Comparison of ENCODE assay signal across 8 cellular contexts in the genomic region with DNA sequence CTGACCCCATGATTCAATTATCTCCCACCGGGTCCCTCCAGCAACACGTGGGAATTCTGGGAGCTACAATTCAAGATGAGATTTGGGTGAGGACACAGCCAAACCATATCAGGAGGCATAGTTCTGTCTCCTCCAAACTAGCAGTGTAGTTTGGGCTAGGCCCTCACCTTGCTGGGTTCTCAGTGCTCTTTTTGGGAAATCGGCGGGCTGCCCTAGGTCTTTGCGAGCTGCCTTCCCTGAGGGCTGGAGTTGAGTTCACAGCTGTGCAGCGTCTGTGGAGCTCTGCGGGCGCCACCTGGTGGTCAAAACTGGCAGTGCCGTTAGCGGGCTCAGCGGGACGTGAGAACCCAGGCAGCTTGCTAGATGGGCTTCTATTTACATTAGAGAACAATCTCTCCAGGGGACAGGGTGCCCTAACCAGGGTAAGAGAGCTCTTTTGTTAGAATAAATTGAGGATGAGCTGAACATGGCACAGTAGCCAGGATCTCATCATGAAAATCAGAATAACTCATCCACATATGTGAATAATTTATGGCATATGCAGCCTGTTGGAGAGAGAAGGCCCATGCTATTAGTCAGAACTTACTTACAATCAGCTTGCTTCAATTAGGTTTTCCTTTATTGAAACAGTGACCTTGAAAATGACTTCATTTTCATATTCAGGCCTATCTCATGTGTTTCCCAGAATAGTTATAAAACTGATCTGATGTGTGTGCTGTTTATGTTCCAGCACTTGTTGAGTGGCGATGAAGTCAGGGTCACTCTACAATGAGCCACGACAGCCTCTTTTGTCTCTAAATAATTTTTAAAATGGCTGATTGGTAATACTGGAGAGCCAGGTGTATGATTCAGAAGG. TPM values are rescaled to one million over a fixed set of nuclear protein-coding genes. Genes with fewer than 3 reads are reported as not detected.
A peak's percentile ranks its signal among the peaks of the same experiment; 100 is the strongest.
DNase-seq lines count a peak whose midpoint lies in the region; ATAC-seq, FAIRE-seq and TF ChIP-seq lines count a peak whose summit lies in the region.

No MANE protein-coding gene starts in this region.

- TF ChIP-seq CTCF in VCaP (conservative IDR thresholded peaks at IDR 0.05): peak; percentile 99
- peak; percentile 83 for TF ChIP-seq CTCF in MCF 10A (IDR thresholded peaks at IDR 0.05; ENCODE audit: unreplicated experiment)
- peak; percentile 97 for TF ChIP-seq CTCF in kidney (IDR thresholded peaks at IDR 0.05; ENCODE audit: borderline replicate concordance, extremely low read depth, insufficient read depth)

- FAIRE-seq in kidney (lab: Jason Lieb, UNC): no peak

- H3K27ac ChIP-seq in VCaP: no peak overlapping the region
- no peak overlapping the region for H3K27ac ChIP-seq in kidney (ENCODE audit: low read depth in 2 of 2, low read length in 2 of 2)

- DNase-seq in AML-193 (lab: John Stamatoyannopoulos, UW) (peak; percentile 52 to 66), NCI-H2171 (lab: John Stamatoyannopoulos, UW) (peak; percentile 67), MCF 10A (ENCODE audit: unreplicated experiment) (peak; percentile 79), kidney (peak; percentile 91)
- peak; percentile 86 to 93 for DNase-seq in stimulated activated CD4-positive, alpha-beta T cell treated with anti-CD3 and anti-CD28 coated beads, Interleukin-1b, Interleukin-23, amount 100 ng/mL, for 4 hours (ENCODE audit: low read depth in 2 of 2)

- no peak overlapping the region for H3K4me3 ChIP-seq in kidney (ENCODE audit: low read length in 2 of 2)

- CTCF ChIA-PET in MCF 10A (lab: Yijun Ruan, JAX): interaction anchor here (0.5 to 5.2 kb wide), 79 partner anchors 9 to 1854 kb away, joined by 3 to 121 read pairs (median 4); partner anchors contain the start of gene TYMS

- H3K27ac Mint-ChIP-seq in MCF 10A (ENCODE audit: low read depth, unreplicated experiment): no peak overlapping the region

- H3K9me3 ChIP-seq in kidney (ENCODE audit: control insufficient read depth in 1 of 2, low read length in 2 of 2): no peaks in the 10 kb centered on the region

- intact Hi-C loops in MCF 10A (cut with micrococcal nuclease): loop anchor here (1.0 to 5.0 kb wide), 3 partner anchors 97 to 552 kb away; no protein-coding TSS in a partner anchor
- intact Hi-C loops in kidney (cut with DNase I): loop anchor here (10.0 kb wide), 1 partner anchor 215 kb away; no protein-coding TSS in a partner anchor

- peaks cover 3 to 4% of the 10 kb centered on the region in 2 donors for H3K4me1 ChIP-seq in kidney (ENCODE audit: control insufficient read depth in 1 of 2, insufficient read depth in 1 of 2, low read depth in 1 of 2, low read length in 2 of 2)

- no peaks in the 10 kb centered on the region for H3K36me3 Mint-ChIP-seq in MCF 10A (ENCODE audit: insufficient read depth, unreplicated experiment)

- no peaks in the 10 kb centered on the region for H3K27me3 Mint-ChIP-seq in MCF 10A (ENCODE audit: insufficient read depth, unreplicated experiment)

- no TSS peak for BruUV-seq in MCF 10A (replicated peaks; lab: Mats Ljungman, UMichigan)

- ATAC-seq in GM18873 (IDR thresholded peaks at IDR 0.05; ENCODE audit: low FRiP score, unreplicated experiment): peak; percentile 84
- ATAC-seq in HG03097 (IDR thresholded peaks at IDR 0.05; ENCODE audit: low FRiP score, unreplicated experiment): peak; percentile 92

- no peak overlapping the region for H3K9ac ChIP-seq in kidney (ENCODE audit: low read length in 2 of 2)

- POLR2A ChIA-PET in MCF 10A (lab: Yijun Ruan, JAX): interaction anchor here (0.8 to 1.0 kb wide), 2 partner anchors 15 to 127 kb away, joined by 3 read pairs; partner anchors contain the start of gene ENOSF1

- H3K4me1 Mint-ChIP-seq in MCF 10A (ENCODE audit: insufficient read depth, unreplicated experiment): peaks cover 12% of the 10 kb centered on the region

- H3K36me3 ChIP-seq in kidney (ENCODE audit: control insufficient read depth in 1 of 2, insufficient read depth in 2 of 2, low read length in 2 of 2): no peaks in the 10 kb centered on the region

- H3K4me3 Mint-ChIP-seq in MCF 10A (ENCODE audit: unreplicated experiment): no peak overlapping the region

- no peaks in the 10 kb centered on the region for H3K9me3 Mint-ChIP-seq in MCF 10A (ENCODE audit: unreplicated experiment)

RNA-seq across cellular contexts. Expression of gene YES1, which starts 27.4 kb away (rescaled TPM):
- total RNA-seq in MCF 10A (2022): 60.4 and 81.7 TPM in 2 replicates
- 48.5 TPM for total RNA-seq in kidney
- polyA plus RNA-seq in kidney (ENCODE audit: insufficient read depth, low read depth, low replicate concordance): 12.6 TPM
